8 cellular contexts compared by ENCODE assay signal in the genomic region with DNA sequence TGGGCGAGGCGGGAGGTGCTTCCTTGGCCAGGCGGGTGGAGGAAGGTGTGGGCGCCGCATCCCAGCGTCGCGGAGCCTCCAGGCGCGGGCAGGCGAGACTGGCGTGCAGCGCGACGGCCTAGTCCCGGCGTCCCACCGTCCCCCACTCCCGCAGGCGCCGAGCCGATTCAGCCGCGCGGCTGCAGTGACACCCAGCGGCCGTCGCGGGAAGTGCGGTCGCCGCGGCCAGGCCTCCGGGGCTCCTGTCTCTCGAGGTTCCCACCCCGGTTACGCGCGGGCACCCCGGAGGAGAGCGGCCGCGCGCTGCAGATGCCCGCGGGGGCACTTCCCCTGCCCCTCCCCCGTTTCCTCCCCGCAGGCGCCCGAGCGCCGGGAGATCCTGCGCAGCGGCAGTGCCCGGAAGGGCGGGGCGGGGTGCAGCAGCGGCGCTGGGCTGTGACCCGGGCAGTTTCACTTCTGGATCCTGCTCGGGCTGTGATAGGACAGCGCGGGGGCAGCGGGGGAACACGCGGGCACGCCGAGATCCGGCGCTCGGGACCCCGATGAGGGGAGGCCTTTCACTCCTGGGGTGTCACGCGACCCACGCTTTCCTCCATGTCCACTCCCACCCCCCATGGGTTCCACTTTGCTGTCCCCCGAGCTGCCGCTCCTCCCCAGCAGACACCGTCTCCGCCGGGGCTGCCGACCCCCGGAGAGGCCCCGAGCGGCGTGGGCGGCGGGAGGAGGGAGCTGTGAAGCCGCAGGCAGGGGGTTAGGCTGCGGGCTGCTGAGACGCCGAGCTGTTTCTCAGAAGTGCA. TPM values are rescaled to one million over a fixed set of nuclear protein-coding genes. Genes with fewer than 3 reads are reported as not detected.
DNase-seq lines count a peak whose midpoint lies in the region; ATAC-seq, FAIRE-seq and TF ChIP-seq lines count a peak whose summit lies in the region.

No MANE protein-coding gene starts in this region.

- POLR2A ChIA-PET in WTC11 (lab: Charles Lee) = interaction anchor here (0.6 to 3.1 kb wide), 4 partner anchors 15 to 126 kb away, joined by 3 to 10 read pairs (median 4); a partner anchor contains a TSS

- TF ChIP-seq CTCF in WTC11 (IDR thresholded peaks at IDR 0.05) (peak; percentile 98), bronchial epithelial cell (IDR thresholded peaks at IDR 0.05; ENCODE audit: insufficient read depth, low read length, severe bottlenecking) (peak; percentile 97)

- DNase-seq in AG08396 (ENCODE audit: low spot score) (peak; percentile 99), NCI-H2196 (lab: John Stamatoyannopoulos, UW; ENCODE audit: unreplicated experiment) (peak; percentile 85), WTC11 (ENCODE audit: low spot score) (peak; percentile 81), bronchial epithelial cell (ENCODE audit: low read depth) (peak; percentile 47), islet precursor cell (peak; percentile 94)
- peak; percentile 89 for DNase-seq in stimulated activated CD4-positive, alpha-beta T cell treated with anti-CD3 and anti-CD28 coated beads, Interleukin-12 subunit alpha, Interleukin-12 subunit beta, amount 100 ng/mL, for 4 hours

- no peak overlapping the region for H3K27ac Mint-ChIP-seq in WTC11

- no peaks in the 10 kb centered on the region for H3K9me3 Mint-ChIP-seq in WTC11

- H3K4me1 Mint-ChIP-seq in WTC11 = peaks cover 57% of the 10 kb centered on the region

- H3K36me3 ChIP-seq in bronchial epithelial cell (ENCODE audit: control insufficient read depth, insufficient read depth, low read length) = no peaks in the 10 kb centered on the region

- H3K27me3 ChIP-seq in bronchial epithelial cell (ENCODE audit: control insufficient read depth, insufficient read depth, low read length) = peaks cover 6% of the 10 kb centered on the region

- peak overlapping the region; percentile 70 for H3K4me3 ChIP-seq in bronchial epithelial cell (ENCODE audit: low read depth, low read length)

- H3K27me3 Mint-ChIP-seq in WTC11 (ENCODE audit: low read depth) = peaks cover 19% of the 10 kb centered on the region

- peak; percentile 41 for ATAC-seq in GM18870 (IDR thresholded peaks at IDR 0.05; ENCODE audit: unreplicated experiment)
- ATAC-seq in HG03103 (IDR thresholded peaks at IDR 0.05; ENCODE audit: low read depth, unreplicated experiment) = peak; percentile 50
- ATAC-seq in WTC11 = peak; percentile 64

- no peak for FAIRE-seq in bronchial epithelial cell (lab: Jason Lieb, UNC)

- CTCF ChIA-PET in WTC11 (lab: Charles Lee) = interaction anchor here (0.6 to 9.2 kb wide), 26 partner anchors 10 to 257 kb away, joined by 3 to 130 read pairs (median 4); a partner anchor contains a TSS

- no peaks in the 10 kb centered on the region for H3K36me3 Mint-ChIP-seq in WTC11

- H3K4me3 Mint-ChIP-seq in WTC11 = peak overlapping the region; percentile 61

TF ChIP-seq in WTC11, 78 proteins besides CTCF, POLR2A, EP300 and RAD21 (continues in another document):
- TF ChIP-seq ZNF232 (CRISPR knock-in tag; IDR thresholded peaks at IDR 0.05) = peak; percentile 55; the same call in 1 of the 2 replicates
- TF ChIP-seq ZBTB21 (CRISPR knock-in tag; IDR thresholded peaks at IDR 0.05; ENCODE audit: borderline replicate concordance) = peak; percentile 14; the same call in 1 of the 2 replicates
- TF ChIP-seq, protein P1, sequence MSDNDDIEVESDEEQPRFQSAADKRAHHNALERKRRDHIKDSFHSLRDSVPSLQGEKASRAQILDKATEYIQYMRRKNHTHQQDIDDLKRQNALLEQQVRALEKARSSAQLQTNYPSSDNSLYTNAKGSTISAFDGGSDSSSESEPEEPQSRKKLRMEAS (CRISPR knock-in tag; IDR thresholded peaks at IDR 0.05) = peak; percentile 94
- TF ChIP-seq, protein P2, sequence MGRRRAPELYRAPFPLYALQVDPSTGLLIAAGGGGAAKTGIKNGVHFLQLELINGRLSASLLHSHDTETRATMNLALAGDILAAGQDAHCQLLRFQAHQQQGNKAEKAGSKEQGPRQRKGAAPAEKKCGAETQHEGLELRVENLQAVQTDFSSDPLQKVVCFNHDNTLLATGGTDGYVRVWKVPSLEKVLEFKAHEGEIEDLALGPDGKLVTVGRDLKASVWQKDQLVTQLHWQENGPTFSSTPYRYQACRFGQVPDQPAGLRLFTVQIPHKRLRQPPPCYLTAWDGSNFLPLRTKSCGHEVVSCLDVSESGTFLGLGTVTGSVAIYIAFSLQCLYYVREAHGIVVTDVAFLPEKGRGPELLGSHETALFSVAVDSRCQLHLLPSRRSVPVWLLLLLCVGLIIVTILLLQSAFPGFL (CRISPR knock-in tag; IDR thresholded peaks at IDR 0.05; ENCODE audit: borderline replicate concordance) = peak; percentile 86; the same call in 1 of the 2 replicates
- TF ChIP-seq ZNF416 (CRISPR knock-in tag; IDR thresholded peaks at IDR 0.05) = no peak
- TF ChIP-seq, protein P3, sequence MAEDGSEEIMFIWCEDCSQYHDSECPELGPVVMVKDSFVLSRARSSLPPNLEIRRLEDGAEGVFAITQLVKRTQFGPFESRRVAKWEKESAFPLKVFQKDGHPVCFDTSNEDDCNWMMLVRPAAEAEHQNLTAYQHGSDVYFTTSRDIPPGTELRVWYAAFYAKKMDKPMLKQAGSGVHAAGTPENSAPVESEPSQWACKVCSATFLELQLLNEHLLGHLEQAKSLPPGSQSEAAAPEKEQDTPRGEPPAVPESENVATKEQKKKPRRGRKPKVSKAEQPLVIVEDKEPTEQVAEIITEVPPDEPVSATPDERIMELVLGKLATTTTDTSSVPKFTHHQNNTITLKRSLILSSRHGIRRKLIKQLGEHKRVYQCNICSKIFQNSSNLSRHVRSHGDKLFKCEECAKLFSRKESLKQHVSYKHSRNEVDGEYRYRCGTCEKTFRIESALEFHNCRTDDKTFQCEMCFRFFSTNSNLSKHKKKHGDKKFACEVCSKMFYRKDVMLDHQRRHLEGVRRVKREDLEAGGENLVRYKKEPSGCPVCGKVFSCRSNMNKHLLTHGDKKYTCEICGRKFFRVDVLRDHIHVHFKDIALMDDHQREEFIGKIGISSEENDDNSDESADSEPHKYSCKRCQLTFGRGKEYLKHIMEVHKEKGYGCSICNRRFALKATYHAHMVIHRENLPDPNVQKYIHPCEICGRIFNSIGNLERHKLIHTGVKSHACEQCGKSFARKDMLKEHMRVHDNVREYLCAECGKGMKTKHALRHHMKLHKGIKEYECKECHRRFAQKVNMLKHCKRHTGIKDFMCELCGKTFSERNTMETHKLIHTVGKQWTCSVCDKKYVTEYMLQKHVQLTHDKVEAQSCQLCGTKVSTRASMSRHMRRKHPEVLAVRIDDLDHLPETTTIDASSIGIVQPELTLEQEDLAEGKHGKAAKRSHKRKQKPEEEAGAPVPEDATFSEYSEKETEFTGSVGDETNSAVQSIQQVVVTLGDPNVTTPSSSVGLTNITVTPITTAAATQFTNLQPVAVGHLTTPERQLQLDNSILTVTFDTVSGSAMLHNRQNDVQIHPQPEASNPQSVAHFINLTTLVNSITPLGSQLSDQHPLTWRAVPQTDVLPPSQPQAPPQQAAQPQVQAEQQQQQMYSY (CRISPR knock-in tag; IDR thresholded peaks at IDR 0.05) = peak; percentile 40; the same call in 1 of the 2 replicates
- peak; percentile 32; the same call in 1 of the 2 replicates for TF ChIP-seq ZNF121 (CRISPR knock-in tag; IDR thresholded peaks at IDR 0.05)
- peak; percentile 90; the same call in 1 of the 2 replicates for TF ChIP-seq ETV6 (CRISPR knock-in tag; IDR thresholded peaks at IDR 0.05)
- peak; percentile 59 for TF ChIP-seq SP1 (CRISPR knock-in tag; conservative IDR thresholded peaks at IDR 0.05)
- TF ChIP-seq EMX1 (CRISPR knock-in tag; IDR thresholded peaks at IDR 0.05) = no peak
- 0 out of 2 replicates have a peak, but pooled peaks have one; percentile 14 for TF ChIP-seq PRRX2 (CRISPR knock-in tag; IDR thresholded peaks at IDR 0.05)
- TF ChIP-seq NFE2L1 (CRISPR knock-in tag; IDR thresholded peaks at IDR 0.05) = peak; percentile 48; the same call in 1 of the 2 replicates
- peak; percentile 52; the same call in 1 of the 2 replicates for TF ChIP-seq ZNF219 (CRISPR knock-in tag; IDR thresholded peaks at IDR 0.05; ENCODE audit: borderline replicate concordance)
- TF ChIP-seq, protein P4, sequence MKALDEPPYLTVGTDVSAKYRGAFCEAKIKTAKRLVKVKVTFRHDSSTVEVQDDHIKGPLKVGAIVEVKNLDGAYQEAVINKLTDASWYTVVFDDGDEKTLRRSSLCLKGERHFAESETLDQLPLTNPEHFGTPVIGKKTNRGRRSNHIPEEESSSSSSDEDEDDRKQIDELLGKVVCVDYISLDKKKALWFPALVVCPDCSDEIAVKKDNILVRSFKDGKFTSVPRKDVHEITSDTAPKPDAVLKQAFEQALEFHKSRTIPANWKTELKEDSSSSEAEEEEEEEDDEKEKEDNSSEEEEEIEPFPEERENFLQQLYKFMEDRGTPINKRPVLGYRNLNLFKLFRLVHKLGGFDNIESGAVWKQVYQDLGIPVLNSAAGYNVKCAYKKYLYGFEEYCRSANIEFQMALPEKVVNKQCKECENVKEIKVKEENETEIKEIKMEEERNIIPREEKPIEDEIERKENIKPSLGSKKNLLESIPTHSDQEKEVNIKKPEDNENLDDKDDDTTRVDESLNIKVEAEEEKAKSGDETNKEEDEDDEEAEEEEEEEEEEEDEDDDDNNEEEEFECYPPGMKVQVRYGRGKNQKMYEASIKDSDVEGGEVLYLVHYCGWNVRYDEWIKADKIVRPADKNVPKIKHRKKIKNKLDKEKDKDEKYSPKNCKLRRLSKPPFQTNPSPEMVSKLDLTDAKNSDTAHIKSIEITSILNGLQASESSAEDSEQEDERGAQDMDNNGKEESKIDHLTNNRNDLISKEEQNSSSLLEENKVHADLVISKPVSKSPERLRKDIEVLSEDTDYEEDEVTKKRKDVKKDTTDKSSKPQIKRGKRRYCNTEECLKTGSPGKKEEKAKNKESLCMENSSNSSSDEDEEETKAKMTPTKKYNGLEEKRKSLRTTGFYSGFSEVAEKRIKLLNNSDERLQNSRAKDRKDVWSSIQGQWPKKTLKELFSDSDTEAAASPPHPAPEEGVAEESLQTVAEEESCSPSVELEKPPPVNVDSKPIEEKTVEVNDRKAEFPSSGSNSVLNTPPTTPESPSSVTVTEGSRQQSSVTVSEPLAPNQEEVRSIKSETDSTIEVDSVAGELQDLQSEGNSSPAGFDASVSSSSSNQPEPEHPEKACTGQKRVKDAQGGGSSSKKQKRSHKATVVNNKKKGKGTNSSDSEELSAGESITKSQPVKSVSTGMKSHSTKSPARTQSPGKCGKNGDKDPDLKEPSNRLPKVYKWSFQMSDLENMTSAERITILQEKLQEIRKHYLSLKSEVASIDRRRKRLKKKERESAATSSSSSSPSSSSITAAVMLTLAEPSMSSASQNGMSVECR (CRISPR knock-in tag; IDR thresholded peaks at IDR 0.05; ENCODE audit: borderline replicate concordance) = peak; percentile 70

RNA-seq across cellular contexts. Expression of a gene that starts 16.6 kb away (rescaled TPM):
- total RNA-seq in WTC11 (2021) (42.4 to 48.5 TPM (median 44.0 TPM) in 3 replicates), bronchial epithelial cell (9.0 and 14.0 TPM in 2 replicates)

RNA-seq across cellular contexts. Expression of a gene that starts 24.0 kb away (rescaled TPM):
- total RNA-seq in WTC11 (2021) = 40.6 to 46.7 TPM (median 46.5 TPM) in 3 replicates
- 26.6 and 34.1 TPM in 2 replicates for total RNA-seq in bronchial epithelial cell

RNA-seq across cellular contexts. Expression of a gene that starts 54.5 kb away (rescaled TPM):
- 153 to 209 TPM (median 158 TPM) in 3 replicates for total RNA-seq in WTC11 (2021)
- total RNA-seq in bronchial epithelial cell = 32.1 and 62.3 TPM in 2 replicates

Comparison
In these comparisons a context has a peak if more than half of its experiments do, and no peak if none do; other contexts are left out.
1. Peak in every context shown above with its lines: DNase-seq, ATAC-seq and H3K4me3 ChIP-seq.
2. DNase-seq: peak in every context shown above with its lines; median percentile 99 in AG08396; 94 in islet precursor cell; 89 in stimulated activated CD4-positive, alpha-beta T cell treated with anti-CD3 and anti-CD28 coated beads, Interleukin-12 subunit alpha, Interleukin-12 subunit beta, amount 100 ng/mL, for 4 hours; 85 in NCI-H2196; 81 in WTC11; 47 in bronchial epithelial cell.